ENCODE assay signal across 8 cellular contexts in the genomic region with DNA sequence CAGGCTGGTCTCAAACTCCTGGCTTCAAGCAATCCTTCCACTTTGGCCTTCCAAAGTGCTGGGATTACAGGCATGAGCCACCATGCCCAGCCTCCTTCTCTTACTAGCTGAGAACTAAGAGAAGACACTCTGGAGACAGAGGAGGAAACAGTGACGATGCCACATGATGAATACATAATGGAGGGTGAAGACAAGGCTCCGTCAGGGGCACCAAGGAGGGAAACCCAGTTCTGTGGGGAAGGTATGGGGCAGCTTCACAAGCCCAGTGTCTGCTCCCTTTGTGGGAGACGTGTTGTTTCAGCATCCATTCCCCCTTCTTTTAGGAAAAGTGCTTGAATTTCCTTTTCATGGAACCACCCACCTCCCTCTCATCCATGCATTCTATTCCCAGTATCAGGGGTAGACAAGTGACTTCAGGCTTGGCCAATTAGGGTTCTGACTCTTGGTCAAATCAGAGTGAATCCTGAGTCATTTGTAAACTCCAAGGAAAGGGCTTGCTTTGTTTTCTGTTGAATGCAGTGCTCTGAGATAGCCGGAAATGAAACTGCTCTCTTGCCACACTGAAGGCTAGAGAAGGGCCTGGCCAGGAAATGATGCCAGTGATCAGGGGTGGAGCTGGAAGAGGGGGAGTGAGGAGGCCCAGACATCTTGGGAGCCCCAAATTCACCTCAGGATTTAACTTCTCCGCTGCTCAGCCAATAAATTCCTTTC. TPM values are rescaled to one million over a fixed set of nuclear protein-coding genes. Genes with fewer than 3 reads are reported as not detected.
DNase-seq lines count a peak whose midpoint lies in the region; ATAC-seq, FAIRE-seq and TF ChIP-seq lines count a peak whose summit lies in the region.

No MANE protein-coding gene starts in this region.

- H3K27ac ChIP-seq in foreskin keratinocyte = peak overlapping the region; percentile 3

- H3K27me3 Mint-ChIP-seq in activated T-cell treated with anti-CD3 and anti-CD28 coated beads, Interleukin-2, amount 50 U/mL, for 4 hours (ENCODE audit: low read depth) = no peaks in the 10 kb centered on the region

- peaks cover 4% of the 10 kb centered on the region for H3K36me3 Mint-ChIP-seq in activated T-cell treated with anti-CD3 and anti-CD28 coated beads, Interleukin-2, amount 50 U/mL, for 4 hours (ENCODE audit: insufficient read depth)

- no peak for TF ChIP-seq CTCF in foreskin keratinocyte (conservative IDR thresholded peaks at IDR 0.05)

- H3K4me1 ChIP-seq in foreskin keratinocyte = peaks cover 19% of the 10 kb centered on the region

- ATAC-seq in activated T-cell treated with anti-CD3 and anti-CD28 coated beads, Interleukin-2, amount 50 U/mL, for 4 hours = peak; percentile 89 to 91
- ATAC-seq in foreskin keratinocyte = peak; percentile 76

- no peak for DNase-seq in GM12891 (ENCODE audit: insufficient read length, low spot score)
- DNase-seq in H54 (ENCODE audit: insufficient read length, low spot score) = peak; percentile 71
- peak; percentile 68 for DNase-seq in NAMALWA (ENCODE audit: low spot score)
- DNase-seq in activated T-cell treated with anti-CD3 and anti-CD28 coated beads, Interleukin-2, amount 50 U/mL, for 4 hours = peak; percentile 17
- DNase-seq in foreskin keratinocyte = peak; percentile 65 to 83
- DNase-seq in stimulated activated CD4-positive, alpha-beta T cell treated with anti-CD3 and anti-CD28 coated beads, Interleukin-12 subunit alpha, Interleukin-12 subunit beta, amount 100 ng/mL, for 4 hours = peak; percentile 13
- no peak for DNase-seq in SW480 (ENCODE audit: low spot score)
- DNase-seq in NCI-H446 treated with DMSO at 0.1 percent for 48 hours (lab: John Stamatoyannopoulos, UW) = no peak

- H3K9me3 Mint-ChIP-seq in activated T-cell treated with anti-CD3 and anti-CD28 coated beads, Interleukin-2, amount 50 U/mL, for 4 hours = no peaks in the 10 kb centered on the region

- peak overlapping the region; percentile 43 for H3K4me3 Mint-ChIP-seq in activated T-cell treated with anti-CD3 and anti-CD28 coated beads, Interleukin-2, amount 50 U/mL, for 4 hours

- no peak; the same call in 1 of the 2 replicates for TF ChIP-seq POLR2A in GM12891 (IDR thresholded peaks at IDR 0.05; ENCODE audit: low read depth, low read length)
- TF ChIP-seq POLR2A in H54 (IDR thresholded peaks at IDR 0.05; ENCODE audit: low read depth, low read length) = no peak

- FAIRE-seq in GM12891 (lab: Jason Lieb, UNC) = peak; percentile 89
- FAIRE-seq in H54 (lab: Jason Lieb, UNC) = peak; percentile 69

- H3K4me1 Mint-ChIP-seq in activated T-cell treated with anti-CD3 and anti-CD28 coated beads, Interleukin-2, amount 50 U/mL, for 4 hours (ENCODE audit: low read depth) = peaks cover 47% of the 10 kb centered on the region

- H3K27me3 ChIP-seq in foreskin keratinocyte = no peaks in the 10 kb centered on the region

TF ChIP-seq in GM12891, 5 proteins besides CTCF, POLR2A, EP300 and RAD21:
- TF ChIP-seq SPI1 (IDR thresholded peaks at IDR 0.05; ENCODE audit: low read depth, low read length) (peak; percentile 55), POU2F2 (IDR thresholded peaks at IDR 0.05; ENCODE audit: low read depth, low read length) (no peak)

RNA-seq across cellular contexts. Expression of a gene that starts 23.7 kb away (rescaled TPM):
- polyA plus RNA-seq in GM12891 (2012; ENCODE audit: low read depth, missing spikeins) = 10.9 TPM
- 10 to 100 TPM; 31.9 to 37.5 (median 36.9) TPM for total RNA-seq in activated T-cell treated with anti-CD3 and anti-CD28 coated beads, Interleukin-2, amount 50 U/mL, for 4 hours
- 24.7 and 26.1 TPM in 2 replicates for total RNA-seq in foreskin keratinocyte
- 17.3 and 19.7 TPM in 2 replicates for polyA plus RNA-seq in foreskin keratinocyte

RNA-seq across cellular contexts. Expression of a gene that starts 24.0 kb away (rescaled TPM):
- 36.4 TPM for polyA plus RNA-seq in GM12891 (2012; ENCODE audit: low read depth, missing spikeins)
- total RNA-seq in activated T-cell treated with anti-CD3 and anti-CD28 coated beads, Interleukin-2, amount 50 U/mL, for 4 hours = 100 to 1,000 TPM; 106 to 114 (median 109) TPM
- 59.5 and 63.9 TPM in 2 replicates for total RNA-seq in foreskin keratinocyte
- polyA plus RNA-seq in foreskin keratinocyte = 41.7 and 43.3 TPM in 2 replicates

RNA-seq across cellular contexts. Expression of a gene that starts 33.4 kb away (rescaled TPM):
- polyA plus RNA-seq in GM12891 (2012; ENCODE audit: low read depth, missing spikeins) = 81.9 TPM
- total RNA-seq in activated T-cell treated with anti-CD3 and anti-CD28 coated beads, Interleukin-2, amount 50 U/mL, for 4 hours = 100 to 1,000 TPM; 241 to 281 (median 267) TPM
- 110 and 120 TPM in 2 replicates for total RNA-seq in foreskin keratinocyte
- polyA plus RNA-seq in foreskin keratinocyte = 48.3 and 62.2 TPM in 2 replicates

Comparison
In these comparisons a context has a peak if more than half of its experiments do, and no peak if none do; other contexts are left out.
1. DNase-seq: peak in H54 (single experiment), NAMALWA (single experiment), activated T-cell treated with anti-CD3 and anti-CD28 coated beads, Interleukin-2, amount 50 U/mL, for 4 hours (single experiment), foreskin keratinocyte (2 of 2) and stimulated activated CD4-positive, alpha-beta T cell treated with anti-CD3 and anti-CD28 coated beads, Interleukin-12 subunit alpha, Interleukin-12 subunit beta, amount 100 ng/mL, for 4 hours (single experiment); none in GM12891 (single experiment), SW480 (single experiment) and NCI-H446 treated with DMSO at 0.1 percent for 48 hours (single experiment).